Comparison of ENCODE assay signal across 20 cellular contexts in genomic region chr11:107853070-107853469, GRCh38. TPM values are rescaled to one million over a fixed set of nuclear protein-coding genes. Genes with fewer than 3 reads are reported as not detected.
DNase-seq lines count a peak whose midpoint lies in the region; ATAC-seq, FAIRE-seq and TF ChIP-seq lines count a peak whose summit lies in the region.
"Had no signal": no experiment of that assay in that cellular context is flagged by ENCODE, and none has a peak within 500 bp of the region (broad histone marks: within the 10 kb centered on the region; RNA-seq: fewer than 3 reads in every experiment).

No MANE protein-coding gene starts in this region.

- H3K4me3 ChIP-seq in GM12878: no peak overlapping the region
- no peak overlapping the region for H3K4me3 ChIP-seq in mucosa of rectum (ENCODE audit: low read length in 2 of 2)
- H3K4me3 ChIP-seq: HAP-1 had no signal

- no peak overlapping the region for H2AFZ ChIP-seq in GM12878 (ENCODE audit: control insufficient read depth, low read depth, low read length)

- H3K4me3 Mint-ChIP-seq in activated T-helper 17 cell treated with anti-CD3 and anti-CD28 coated beads, Interleukin-2, amount 50 U/mL, for 72 hours: no peak overlapping the region
- H3K4me3 Mint-ChIP-seq in stimulated activated naive CD8-positive, alpha-beta T cell treated with anti-CD3 and anti-CD28 coated beads, Interleukin-15, amount 100 ng/mL, for 72 hours: no peak overlapping the region
- H3K4me3 Mint-ChIP-seq: CD4-positive, CD25-positive, alpha-beta regulatory T cell; CD8-positive, alpha-beta memory T cell had no signal

- no peak for FAIRE-seq in GM12878 (lab: Jason Lieb, UNC)
- no peak for FAIRE-seq in GM19239 (lab: Jason Lieb, UNC)
- FAIRE-seq: A204.1, D721Med had no signal

- H3K27me3 ChIP-seq in GM12878 (replicated peaks in 1 of 2; ENCODE audit: control insufficient read depth in 2 of 2, insufficient read depth in 2 of 2, low read length in 1 of 2): no peaks in the 10 kb centered on the region
- H3K27me3 ChIP-seq in mucosa of rectum (ENCODE audit: control insufficient read depth in 2 of 2, insufficient read depth in 2 of 2, low read length in 2 of 2): no peaks in the 10 kb centered on the region

- H3K9me3 ChIP-seq in GM12878 (replicated peaks; ENCODE audit: control insufficient read depth, insufficient read depth, low read length): no peaks in the 10 kb centered on the region
- H3K9me3 ChIP-seq in mucosa of rectum (ENCODE audit: control insufficient read depth in 2 of 2, low read length in 2 of 2): no peaks in the 10 kb centered on the region
- H3K9me3 ChIP-seq: BE2C, HAP-1 had no signal

- POLR2A ChIA-PET in GM12878 (lab: Charles Lee): interaction anchor here (1.2 to 1.4 kb wide), 2 partner anchors 11 to 13 kb away, joined by 5 to 9 read pairs; no protein-coding TSS in a partner anchor

- TF ChIP-seq RAD21 in GM12878 (IDR thresholded peaks at IDR 0.05; ENCODE audit: insufficient read depth, low read depth, low read length): no peak

- SMC1A ChIA-PET in GM12878 (lab: Charles Lee; ENCODE audit: uncharacterized antibody, unreplicated experiment): interaction anchor here (0.7 to 1.2 kb wide), 3 partner anchors 20 to 589 kb away, joined by 3 to 4 read pairs (median 3); no protein-coding TSS in a partner anchor

- no peaks in the 10 kb centered on the region for H3K9me3 Mint-ChIP-seq in activated T-helper 17 cell treated with anti-CD3 and anti-CD28 coated beads, Interleukin-2, amount 50 U/mL, for 72 hours
- H3K9me3 Mint-ChIP-seq in stimulated activated naive CD8-positive, alpha-beta T cell treated with anti-CD3 and anti-CD28 coated beads, Interleukin-15, amount 100 ng/mL, for 72 hours: no peaks in the 10 kb centered on the region
- H3K9me3 Mint-ChIP-seq: CD4-positive, CD25-positive, alpha-beta regulatory T cell; CD8-positive, alpha-beta memory T cell had no signal

- no peaks in the 10 kb centered on the region for H3K27me3 Mint-ChIP-seq in activated T-helper 17 cell treated with anti-CD3 and anti-CD28 coated beads, Interleukin-2, amount 50 U/mL, for 72 hours
- no peaks in the 10 kb centered on the region for H3K27me3 Mint-ChIP-seq in stimulated activated naive CD8-positive, alpha-beta T cell treated with anti-CD3 and anti-CD28 coated beads, Interleukin-15, amount 100 ng/mL, for 72 hours

- H3K4me2 ChIP-seq in GM12878 (ENCODE audit: control insufficient read depth, insufficient read depth): 0 out of 2 replicates have a peak overlapping the region, but pooled peaks have one; percentile 22

- no peak for ATAC-seq in activated T-helper 17 cell treated with anti-CD3 and anti-CD28 coated beads, Interleukin-2, amount 50 U/mL, for 72 hours (replicated peaks)
- no peak for ATAC-seq in GM12878
- peak; percentile 60 for ATAC-seq in left colon
- ATAC-seq in stimulated activated naive CD8-positive, alpha-beta T cell treated with anti-CD3 and anti-CD28 coated beads, Interleukin-15, amount 100 ng/mL, for 72 hours: no peak

- H3K27ac ChIP-seq in GM12878 (ENCODE audit: control insufficient read depth, insufficient read depth) (no peak overlapping the region), mucosa of rectum (ENCODE audit: low read depth in 2 of 2, low read length in 2 of 2) (peak overlapping the region; percentile 1 to 34)

- WGBS in GM12878 (ENCODE audit: insufficient coverage, insufficient replicate concordance, low lambda C conversion rate, missing lambda C conversion rate): 100% methylated on average over 6 of the region's 6 CpGs

- in situ Hi-C loops in GM12878 (cut with MboI): no loop called here

- H4K20me1 ChIP-seq in GM12878 (ENCODE audit: control insufficient read depth, insufficient read depth): no peaks in the 10 kb centered on the region

- RAD21 ChIA-PET in GM12878 (lab: Charles Lee; ENCODE audit: unreplicated experiment): interaction anchor here (3.9 kb wide), 1 partner anchor 13 kb away, joined by 19 read pairs; no protein-coding TSS in a partner anchor

- intact Hi-C loops in GM12878 (cut with micrococcal nuclease; ENCODE audit: unreplicated experiment) (no loop called here), left colon (cut with DNase I, micrococcal nuclease) (no loop called here)

- no peak for DNase-seq in GM12878 (ENCODE audit: low read depth, low spot score)
- no peak for DNase-seq in left colon
- DNase-seq in GM19239 (ENCODE audit: insufficient read length, low spot score): no peak
- DNase-seq in stimulated activated naive CD8-positive, alpha-beta T cell treated with anti-CD3 and anti-CD28 coated beads, Interleukin-15, amount 100 ng/mL, for 72 hours: no peak
- no peak for DNase-seq in superior temporal gyrus (ENCODE audit: extremely low spot score)
- no peak for DNase-seq in DMS 273 (lab: John Stamatoyannopoulos, UW; ENCODE audit: unreplicated experiment)
- DNase-seq: ACHN; BE2C; C1 segment of cervical spinal cord; CD4-positive, CD25-positive, alpha-beta regulatory T cell; CD8-positive, alpha-beta memory T cell; COR-L47; DMS153; DMS79; GDM1 had no signal

- H3K27ac Mint-ChIP-seq in activated T-helper 17 cell treated with anti-CD3 and anti-CD28 coated beads, Interleukin-2, amount 50 U/mL, for 72 hours: peak overlapping the region; percentile 22
- H3K27ac Mint-ChIP-seq in stimulated activated naive CD8-positive, alpha-beta T cell treated with anti-CD3 and anti-CD28 coated beads, Interleukin-15, amount 100 ng/mL, for 72 hours: no peak overlapping the region
- H3K27ac Mint-ChIP-seq: CD4-positive, CD25-positive, alpha-beta regulatory T cell had no signal

- TF ChIP-seq CTCF in GM12878 (IDR thresholded peaks at IDR 0.05 in 2 of 3, conservative IDR thresholded peaks at IDR 0.05 in 1 of 3; ENCODE audit: control insufficient read depth in 2 of 3, extremely low read depth in 1 of 3, insufficient read depth in 1 of 3, low read depth in 3 of 3, low read length in 3 of 3): no peak

- no peak for TF ChIP-seq EP300 in GM12878 (IDR thresholded peaks at IDR 0.05; ENCODE audit: borderline replicate concordance in 1 of 2, control insufficient read depth in 1 of 2, low read depth in 2 of 2, low read length in 2 of 2)

- H3K9ac ChIP-seq in GM12878 (ENCODE audit: control insufficient read depth, insufficient read depth, low read length) (no peak overlapping the region), mucosa of rectum (ENCODE audit: low read depth in 1 of 2, low read length in 2 of 2) (no peak overlapping the region)

- CTCF ChIA-PET in GM12878 (lab: Yijun Ruan, JAX): interaction anchor here (0.6 to 1.3 kb wide), 7 partner anchors 11 to 64 kb away, joined by 3 to 5 read pairs (median 4); no protein-coding TSS in a partner anchor

- H3K36me3 ChIP-seq in GM12878 (ENCODE audit: control insufficient read depth in 2 of 2, insufficient read depth in 2 of 2, low read length in 1 of 2) (peaks cover 0 to 2% of the 10 kb centered on the region in 2 experiments; a peak in 2 of 4 replicates), mucosa of rectum (ENCODE audit: control insufficient read depth in 2 of 2, insufficient read depth in 2 of 2, low read length in 2 of 2) (peaks cover 0 to 2% of the 10 kb centered on the region in 2 donors)
- H3K36me3 ChIP-seq: BE2C, HAP-1 had no signal

- no peak for TF ChIP-seq POLR2A in GM12878 (IDR thresholded peaks at IDR 0.05; ENCODE audit: low read depth, low read length)

- H3K4me1 Mint-ChIP-seq in activated T-helper 17 cell treated with anti-CD3 and anti-CD28 coated beads, Interleukin-2, amount 50 U/mL, for 72 hours: peaks cover 17% of the 10 kb centered on the region
- H3K4me1 Mint-ChIP-seq in stimulated activated naive CD8-positive, alpha-beta T cell treated with anti-CD3 and anti-CD28 coated beads, Interleukin-15, amount 100 ng/mL, for 72 hours: peaks cover 46% of the 10 kb centered on the region

- H3K79me2 ChIP-seq in GM12878 (ENCODE audit: control insufficient read depth, insufficient read depth, low read length): peaks cover 78% of the 10 kb centered on the region

- no TSS peak for BruUV-seq in GM12878 (replicated peaks; lab: Mats Ljungman, UMichigan)

- peaks cover 21% of the 10 kb centered on the region for H3K36me3 Mint-ChIP-seq in activated T-helper 17 cell treated with anti-CD3 and anti-CD28 coated beads, Interleukin-2, amount 50 U/mL, for 72 hours (ENCODE audit: low read depth)

- H3K4me1 ChIP-seq in GM12878 (ENCODE audit: control insufficient read depth, insufficient read depth, low read length): peaks cover 7% of the 10 kb centered on the region; the same call in 1 of the 2 replicates
- H3K4me1 ChIP-seq in mucosa of rectum (ENCODE audit: control insufficient read depth in 2 of 2, insufficient read depth in 2 of 2, low read length in 2 of 2): peaks cover 3 to 13% of the 10 kb centered on the region in 2 donors
- H3K4me1 ChIP-seq: BE2C had no signal

TF ChIP-seq in GM12878, 131 proteins besides CTCF, POLR2A, EP300 and RAD21 (continues in another document):
- no peak for TF ChIP-seq EZH2 (IDR thresholded peaks at IDR 0.05; ENCODE audit: borderline replicate concordance, control insufficient read depth, low read depth, low read length)
- TF ChIP-seq CBFB (IDR thresholded peaks at IDR 0.05; ENCODE audit: low read depth): no peak
- no peak for TF ChIP-seq BHLHE40 (IDR thresholded peaks at IDR 0.05; ENCODE audit: borderline replicate concordance in 1 of 2, low read depth in 2 of 2, low read length in 1 of 2)

RNA-seq across cellular contexts. Expression of gene SLC35F2, which starts 5.5 kb away (rescaled TPM):
- 10 to 100 TPM; 16.9 to 29.2 TPM for total RNA-seq in activated T-helper 17 cell treated with anti-CD3 and anti-CD28 coated beads, Interleukin-2, amount 50 U/mL, for 72 hours
- total RNA-seq in GM12878 (2013; cell fraction: nucleolus; rRNA removed): 40.2 and 41.6 TPM in 2 replicates
- total RNA-seq in GM12878 (2014; rRNA removed) (42.1 and 45.7 TPM in 2 replicates), GM12878 (2014; rRNA removed; fragmentation: Illumina TruSeq; extraction: Trizol) (37.5 and 41.6 TPM in 2 replicates), GM12878 (2021) (33.4 and 33.9 TPM in 2 replicates), left colon (10 to 100 TPM; 32.9 to 33.2 TPM)
- polyA plus RNA-seq in GM12878 (2011; ENCODE audit: low read depth): 15.7 TPM
- polyA plus RNA-seq in GM12878 (2011; rRNA removed) (44.9 and 46.4 TPM in 2 replicates), GM12878 (2014; fragmentation: Illumina TruSeq; extraction: Trizol) (38.6 and 39.3 TPM in 2 replicates), GM12878 (2014; fragmentation: Nextera tagmentation; extraction: Ambion mirVana) (10 to 100 TPM; 15.2 to 25.8 TPM), GM12878 (2014; rRNA removed) (28.5 and 29.4 TPM in 2 replicates), GM12878 (2016; fragmentation: Nextera tagmentation; extraction: Ambion mirVana) (10 to 100 TPM; 48.0 to 48.8 TPM)
- 39.2 and 41.4 TPM in 2 replicates for polyA plus RNA-seq in GM12878 (2011; cell fraction: cytosol; rRNA removed)
- 24.0 and 24.5 TPM in 2 replicates for polyA plus RNA-seq in GM12878 (2011; cell fraction: nucleus; rRNA removed)
- 19.2 and 22.1 TPM in 2 replicates for polyA plus RNA-seq in GM12878 (2012)
- polyA minus RNA-seq in GM12878 (2011; rRNA and poly(A)+ RNA removed): 86.7 and 119 TPM in 2 replicates
- 25.8 and 30.9 TPM in 2 replicates for polyA minus RNA-seq in GM12878 (2011; cell fraction: cytosol; rRNA and poly(A)+ RNA removed)
- polyA minus RNA-seq in GM12878 (2011; cell fraction: nucleus; rRNA and poly(A)+ RNA removed): 8.6 and 11.1 TPM in 2 replicates
